ENCODE assay signal across 1 cellular context in the genomic region with DNA sequence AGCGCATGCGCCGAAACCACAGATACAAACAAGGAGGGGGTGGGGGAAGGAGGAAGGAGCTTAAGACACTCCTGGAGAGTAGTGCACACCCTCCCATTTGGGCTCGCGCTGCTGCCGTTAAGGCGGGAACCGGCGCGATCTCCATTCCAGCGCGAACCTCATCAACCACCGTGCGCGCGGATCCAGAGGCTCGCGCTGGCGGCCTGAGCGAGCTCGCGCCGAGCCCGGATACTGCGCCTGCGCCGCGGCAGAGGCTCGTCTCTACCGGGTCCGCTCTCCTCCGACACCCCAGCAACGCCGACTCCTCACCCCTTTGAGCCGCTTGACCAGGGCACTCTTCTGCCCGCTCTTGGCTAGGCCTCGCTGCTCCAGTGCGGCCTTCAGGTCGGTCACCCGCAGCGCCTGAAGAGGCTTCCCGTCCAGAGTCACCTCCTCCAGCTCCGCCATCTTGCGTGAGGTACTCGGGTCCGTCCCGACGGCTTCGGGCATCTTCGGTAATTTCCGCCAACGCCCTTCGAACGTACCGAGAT.
TF ChIP-seq lines count a peak whose summit lies in the region.

A gene with protein sequence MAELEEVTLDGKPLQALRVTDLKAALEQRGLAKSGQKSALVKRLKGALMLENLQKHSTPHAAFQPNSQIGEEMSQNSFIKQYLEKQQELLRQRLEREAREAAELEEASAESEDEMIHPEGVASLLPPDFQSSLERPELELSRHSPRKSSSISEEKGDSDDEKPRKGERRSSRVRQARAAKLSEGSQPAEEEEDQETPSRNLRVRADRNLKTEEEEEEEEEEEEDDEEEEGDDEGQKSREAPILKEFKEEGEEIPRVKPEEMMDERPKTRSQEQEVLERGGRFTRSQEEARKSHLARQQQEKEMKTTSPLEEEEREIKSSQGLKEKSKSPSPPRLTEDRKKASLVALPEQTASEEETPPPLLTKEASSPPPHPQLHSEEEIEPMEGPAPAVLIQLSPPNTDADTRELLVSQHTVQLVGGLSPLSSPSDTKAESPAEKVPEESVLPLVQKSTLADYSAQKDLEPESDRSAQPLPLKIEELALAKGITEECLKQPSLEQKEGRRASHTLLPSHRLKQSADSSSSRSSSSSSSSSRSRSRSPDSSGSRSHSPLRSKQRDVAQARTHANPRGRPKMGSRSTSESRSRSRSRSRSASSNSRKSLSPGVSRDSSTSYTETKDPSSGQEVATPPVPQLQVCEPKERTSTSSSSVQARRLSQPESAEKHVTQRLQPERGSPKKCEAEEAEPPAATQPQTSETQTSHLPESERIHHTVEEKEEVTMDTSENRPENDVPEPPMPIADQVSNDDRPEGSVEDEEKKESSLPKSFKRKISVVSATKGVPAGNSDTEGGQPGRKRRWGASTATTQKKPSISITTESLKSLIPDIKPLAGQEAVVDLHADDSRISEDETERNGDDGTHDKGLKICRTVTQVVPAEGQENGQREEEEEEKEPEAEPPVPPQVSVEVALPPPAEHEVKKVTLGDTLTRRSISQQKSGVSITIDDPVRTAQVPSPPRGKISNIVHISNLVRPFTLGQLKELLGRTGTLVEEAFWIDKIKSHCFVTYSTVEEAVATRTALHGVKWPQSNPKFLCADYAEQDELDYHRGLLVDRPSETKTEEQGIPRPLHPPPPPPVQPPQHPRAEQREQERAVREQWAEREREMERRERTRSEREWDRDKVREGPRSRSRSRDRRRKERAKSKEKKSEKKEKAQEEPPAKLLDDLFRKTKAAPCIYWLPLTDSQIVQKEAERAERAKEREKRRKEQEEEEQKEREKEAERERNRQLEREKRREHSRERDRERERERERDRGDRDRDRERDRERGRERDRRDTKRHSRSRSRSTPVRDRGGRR (minus strand): TSS at position 471 of the 530 bp plus-strand sequence. CDS start 24 bp downstream, at position 447.

TF ChIP-seq in HEK293, 187 proteins besides CTCF, POLR2A, EP300 and RAD21 (continued from another document and continues in another):
- TF ChIP-seq ZEB2 (tag by site-specific recombination; IDR thresholded peaks at IDR 0.05) (peak; percentile 72), ZNF76 (tag by site-specific recombination; IDR thresholded peaks at IDR 0.05; ENCODE audit: borderline replicate concordance, low read depth) (peak; percentile 22; the same call in 1 of the 2 replicates), ZNF433 (tag by site-specific recombination; IDR thresholded peaks at IDR 0.05; ENCODE audit: low read depth) (no peak), ZNF324 (tag by site-specific recombination; IDR thresholded peaks at IDR 0.05) (peak; percentile 91), ZNF776 (tag by site-specific recombination; IDR thresholded peaks at IDR 0.05; ENCODE audit: borderline replicate concordance) (no peak), ZNF560 (tag by site-specific recombination; IDR thresholded peaks at IDR 0.05; ENCODE audit: borderline replicate concordance) (no peak), ZBTB17 (tag by site-specific recombination; IDR thresholded peaks at IDR 0.05) (peak; percentile 71; the same call in 1 of the 2 replicates), ZNF23 (tag by site-specific recombination; IDR thresholded peaks at IDR 0.05; ENCODE audit: borderline replicate concordance) (no peak), ZNF202 (tag by site-specific recombination; IDR thresholded peaks at IDR 0.05; ENCODE audit: borderline replicate concordance) (no peak), GLI4 (tag by site-specific recombination; IDR thresholded peaks at IDR 0.05) (0 out of 2 replicates have a peak, but pooled peaks have one; percentile 50), HOXC10 (CRISPR knock-in tag; IDR thresholded peaks at IDR 0.05) (no peak), OVOL3 (tag by site-specific recombination; IDR thresholded peaks at IDR 0.05) (no peak), ZNF121 (tag by site-specific recombination; IDR thresholded peaks at IDR 0.05) (no peak)
- TF ChIP-seq, protein P1, sequence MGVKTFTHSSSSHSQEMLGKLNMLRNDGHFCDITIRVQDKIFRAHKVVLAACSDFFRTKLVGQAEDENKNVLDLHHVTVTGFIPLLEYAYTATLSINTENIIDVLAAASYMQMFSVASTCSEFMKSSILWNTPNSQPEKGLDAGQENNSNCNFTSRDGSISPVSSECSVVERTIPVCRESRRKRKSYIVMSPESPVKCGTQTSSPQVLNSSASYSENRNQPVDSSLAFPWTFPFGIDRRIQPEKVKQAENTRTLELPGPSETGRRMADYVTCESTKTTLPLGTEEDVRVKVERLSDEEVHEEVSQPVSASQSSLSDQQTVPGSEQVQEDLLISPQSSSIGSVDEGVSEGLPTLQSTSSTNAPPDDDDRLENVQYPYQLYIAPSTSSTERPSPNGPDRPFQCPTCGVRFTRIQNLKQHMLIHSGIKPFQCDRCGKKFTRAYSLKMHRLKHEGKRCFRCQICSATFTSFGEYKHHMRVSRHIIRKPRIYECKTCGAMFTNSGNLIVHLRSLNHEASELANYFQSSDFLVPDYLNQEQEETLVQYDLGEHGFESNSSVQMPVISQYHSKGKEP (tag by site-specific recombination; IDR thresholded peaks at IDR 0.05) = no peak
- TF ChIP-seq, protein P2, sequence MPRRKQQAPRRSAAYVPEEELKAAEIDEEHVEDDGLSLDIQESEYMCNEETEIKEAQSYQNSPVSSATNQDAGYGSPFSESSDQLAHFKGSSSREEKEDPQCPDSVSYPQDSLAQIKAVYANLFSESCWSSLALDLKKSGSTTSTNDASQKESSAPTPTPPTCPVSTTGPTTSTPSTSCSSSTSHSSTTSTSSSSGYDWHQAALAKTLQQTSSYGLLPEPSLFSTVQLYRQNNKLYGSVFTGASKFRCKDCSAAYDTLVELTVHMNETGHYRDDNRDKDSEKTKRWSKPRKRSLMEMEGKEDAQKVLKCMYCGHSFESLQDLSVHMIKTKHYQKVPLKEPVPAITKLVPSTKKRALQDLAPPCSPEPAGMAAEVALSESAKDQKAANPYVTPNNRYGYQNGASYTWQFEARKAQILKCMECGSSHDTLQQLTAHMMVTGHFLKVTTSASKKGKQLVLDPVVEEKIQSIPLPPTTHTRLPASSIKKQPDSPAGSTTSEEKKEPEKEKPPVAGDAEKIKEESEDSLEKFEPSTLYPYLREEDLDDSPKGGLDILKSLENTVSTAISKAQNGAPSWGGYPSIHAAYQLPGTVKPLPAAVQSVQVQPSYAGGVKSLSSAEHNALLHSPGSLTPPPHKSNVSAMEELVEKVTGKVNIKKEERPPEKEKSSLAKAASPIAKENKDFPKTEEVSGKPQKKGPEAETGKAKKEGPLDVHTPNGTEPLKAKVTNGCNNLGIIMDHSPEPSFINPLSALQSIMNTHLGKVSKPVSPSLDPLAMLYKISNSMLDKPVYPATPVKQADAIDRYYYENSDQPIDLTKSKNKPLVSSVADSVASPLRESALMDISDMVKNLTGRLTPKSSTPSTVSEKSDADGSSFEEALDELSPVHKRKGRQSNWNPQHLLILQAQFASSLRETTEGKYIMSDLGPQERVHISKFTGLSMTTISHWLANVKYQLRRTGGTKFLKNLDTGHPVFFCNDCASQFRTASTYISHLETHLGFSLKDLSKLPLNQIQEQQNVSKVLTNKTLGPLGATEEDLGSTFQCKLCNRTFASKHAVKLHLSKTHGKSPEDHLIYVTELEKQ (tag by site-specific recombination; IDR thresholded peaks at IDR 0.05; ENCODE audit: borderline replicate concordance) = no peak
- TF ChIP-seq, protein P3, sequence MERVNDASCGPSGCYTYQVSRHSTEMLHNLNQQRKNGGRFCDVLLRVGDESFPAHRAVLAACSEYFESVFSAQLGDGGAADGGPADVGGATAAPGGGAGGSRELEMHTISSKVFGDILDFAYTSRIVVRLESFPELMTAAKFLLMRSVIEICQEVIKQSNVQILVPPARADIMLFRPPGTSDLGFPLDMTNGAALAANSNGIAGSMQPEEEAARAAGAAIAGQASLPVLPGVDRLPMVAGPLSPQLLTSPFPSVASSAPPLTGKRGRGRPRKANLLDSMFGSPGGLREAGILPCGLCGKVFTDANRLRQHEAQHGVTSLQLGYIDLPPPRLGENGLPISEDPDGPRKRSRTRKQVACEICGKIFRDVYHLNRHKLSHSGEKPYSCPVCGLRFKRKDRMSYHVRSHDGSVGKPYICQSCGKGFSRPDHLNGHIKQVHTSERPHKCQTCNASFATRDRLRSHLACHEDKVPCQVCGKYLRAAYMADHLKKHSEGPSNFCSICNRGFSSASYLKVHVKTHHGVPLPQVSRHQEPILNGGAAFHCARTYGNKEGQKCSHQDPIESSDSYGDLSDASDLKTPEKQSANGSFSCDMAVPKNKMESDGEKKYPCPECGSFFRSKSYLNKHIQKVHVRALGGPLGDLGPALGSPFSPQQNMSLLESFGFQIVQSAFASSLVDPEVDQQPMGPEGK (tag by site-specific recombination; IDR thresholded peaks at IDR 0.05) = peak; percentile 39
- TF ChIP-seq, protein P4, sequence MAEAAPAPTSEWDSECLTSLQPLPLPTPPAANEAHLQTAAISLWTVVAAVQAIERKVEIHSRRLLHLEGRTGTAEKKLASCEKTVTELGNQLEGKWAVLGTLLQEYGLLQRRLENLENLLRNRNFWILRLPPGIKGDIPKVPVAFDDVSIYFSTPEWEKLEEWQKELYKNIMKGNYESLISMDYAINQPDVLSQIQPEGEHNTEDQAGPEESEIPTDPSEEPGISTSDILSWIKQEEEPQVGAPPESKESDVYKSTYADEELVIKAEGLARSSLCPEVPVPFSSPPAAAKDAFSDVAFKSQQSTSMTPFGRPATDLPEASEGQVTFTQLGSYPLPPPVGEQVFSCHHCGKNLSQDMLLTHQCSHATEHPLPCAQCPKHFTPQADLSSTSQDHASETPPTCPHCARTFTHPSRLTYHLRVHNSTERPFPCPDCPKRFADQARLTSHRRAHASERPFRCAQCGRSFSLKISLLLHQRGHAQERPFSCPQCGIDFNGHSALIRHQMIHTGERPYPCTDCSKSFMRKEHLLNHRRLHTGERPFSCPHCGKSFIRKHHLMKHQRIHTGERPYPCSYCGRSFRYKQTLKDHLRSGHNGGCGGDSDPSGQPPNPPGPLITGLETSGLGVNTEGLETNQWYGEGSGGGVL (tag by site-specific recombination; IDR thresholded peaks at IDR 0.05) = no peak; the same call in 1 of the 2 replicates
- TF ChIP-seq, protein P5, sequence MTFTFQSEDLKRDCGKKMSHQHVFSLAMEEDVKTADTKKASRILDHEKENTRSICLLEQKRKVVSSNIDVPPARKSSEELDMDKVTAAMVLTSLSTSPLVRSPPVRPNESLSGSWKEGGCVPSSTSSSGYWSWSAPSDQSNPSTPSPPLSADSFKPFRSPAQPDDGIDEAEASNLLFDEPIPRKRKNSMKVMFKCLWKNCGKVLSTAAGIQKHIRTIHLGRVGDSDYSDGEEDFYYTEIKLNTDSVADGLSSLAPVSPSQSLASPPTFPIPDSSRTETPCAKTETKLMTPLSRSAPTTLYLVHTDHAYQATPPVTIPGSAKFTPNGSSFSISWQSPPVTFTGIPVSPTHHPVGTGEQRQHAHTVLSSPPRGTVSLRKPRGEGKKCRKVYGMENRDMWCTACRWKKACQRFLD (tag by site-specific recombination; IDR thresholded peaks at IDR 0.05) = no peak
- TF ChIP-seq, protein P6, sequence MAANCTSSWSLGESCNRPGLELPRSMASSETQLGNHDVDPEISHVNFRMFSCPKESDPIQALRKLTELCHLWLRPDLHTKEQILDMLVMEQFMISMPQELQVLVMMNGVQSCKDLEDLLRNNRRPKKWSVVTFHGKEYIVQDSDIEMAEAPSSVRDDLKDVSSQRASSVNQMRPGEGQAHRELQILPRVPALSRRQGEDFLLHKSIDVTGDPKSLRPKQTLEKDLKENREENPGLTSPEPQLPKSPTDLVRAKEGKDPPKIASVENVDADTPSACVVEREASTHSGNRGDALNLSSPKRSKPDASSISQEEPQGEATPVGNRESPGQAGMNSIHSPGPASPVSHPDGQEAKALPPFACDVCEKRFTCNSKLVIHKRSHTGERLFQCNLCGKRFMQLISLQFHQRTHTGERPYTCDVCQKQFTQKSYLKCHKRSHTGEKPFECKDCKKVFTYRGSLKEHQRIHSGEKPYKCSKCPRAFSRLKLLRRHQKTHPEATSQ (tag by site-specific recombination; IDR thresholded peaks at IDR 0.05) = peak; percentile 53; the same call in 1 of the 2 replicates
- TF ChIP-seq, protein P7, sequence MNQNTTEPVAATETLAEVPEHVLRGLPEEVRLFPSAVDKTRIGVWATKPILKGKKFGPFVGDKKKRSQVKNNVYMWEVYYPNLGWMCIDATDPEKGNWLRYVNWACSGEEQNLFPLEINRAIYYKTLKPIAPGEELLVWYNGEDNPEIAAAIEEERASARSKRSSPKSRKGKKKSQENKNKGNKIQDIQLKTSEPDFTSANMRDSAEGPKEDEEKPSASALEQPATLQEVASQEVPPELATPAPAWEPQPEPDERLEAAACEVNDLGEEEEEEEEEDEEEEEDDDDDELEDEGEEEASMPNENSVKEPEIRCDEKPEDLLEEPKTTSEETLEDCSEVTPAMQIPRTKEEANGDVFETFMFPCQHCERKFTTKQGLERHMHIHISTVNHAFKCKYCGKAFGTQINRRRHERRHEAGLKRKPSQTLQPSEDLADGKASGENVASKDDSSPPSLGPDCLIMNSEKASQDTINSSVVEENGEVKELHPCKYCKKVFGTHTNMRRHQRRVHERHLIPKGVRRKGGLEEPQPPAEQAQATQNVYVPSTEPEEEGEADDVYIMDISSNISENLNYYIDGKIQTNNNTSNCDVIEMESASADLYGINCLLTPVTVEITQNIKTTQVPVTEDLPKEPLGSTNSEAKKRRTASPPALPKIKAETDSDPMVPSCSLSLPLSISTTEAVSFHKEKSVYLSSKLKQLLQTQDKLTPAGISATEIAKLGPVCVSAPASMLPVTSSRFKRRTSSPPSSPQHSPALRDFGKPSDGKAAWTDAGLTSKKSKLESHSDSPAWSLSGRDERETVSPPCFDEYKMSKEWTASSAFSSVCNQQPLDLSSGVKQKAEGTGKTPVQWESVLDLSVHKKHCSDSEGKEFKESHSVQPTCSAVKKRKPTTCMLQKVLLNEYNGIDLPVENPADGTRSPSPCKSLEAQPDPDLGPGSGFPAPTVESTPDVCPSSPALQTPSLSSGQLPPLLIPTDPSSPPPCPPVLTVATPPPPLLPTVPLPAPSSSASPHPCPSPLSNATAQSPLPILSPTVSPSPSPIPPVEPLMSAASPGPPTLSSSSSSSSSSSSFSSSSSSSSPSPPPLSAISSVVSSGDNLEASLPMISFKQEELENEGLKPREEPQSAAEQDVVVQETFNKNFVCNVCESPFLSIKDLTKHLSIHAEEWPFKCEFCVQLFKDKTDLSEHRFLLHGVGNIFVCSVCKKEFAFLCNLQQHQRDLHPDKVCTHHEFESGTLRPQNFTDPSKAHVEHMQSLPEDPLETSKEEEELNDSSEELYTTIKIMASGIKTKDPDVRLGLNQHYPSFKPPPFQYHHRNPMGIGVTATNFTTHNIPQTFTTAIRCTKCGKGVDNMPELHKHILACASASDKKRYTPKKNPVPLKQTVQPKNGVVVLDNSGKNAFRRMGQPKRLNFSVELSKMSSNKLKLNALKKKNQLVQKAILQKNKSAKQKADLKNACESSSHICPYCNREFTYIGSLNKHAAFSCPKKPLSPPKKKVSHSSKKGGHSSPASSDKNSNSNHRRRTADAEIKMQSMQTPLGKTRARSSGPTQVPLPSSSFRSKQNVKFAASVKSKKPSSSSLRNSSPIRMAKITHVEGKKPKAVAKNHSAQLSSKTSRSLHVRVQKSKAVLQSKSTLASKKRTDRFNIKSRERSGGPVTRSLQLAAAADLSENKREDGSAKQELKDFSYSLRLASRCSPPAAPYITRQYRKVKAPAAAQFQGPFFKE (tag by site-specific recombination; IDR thresholded peaks at IDR 0.05; ENCODE audit: borderline replicate concordance) = no peak
- TF ChIP-seq, protein P8, sequence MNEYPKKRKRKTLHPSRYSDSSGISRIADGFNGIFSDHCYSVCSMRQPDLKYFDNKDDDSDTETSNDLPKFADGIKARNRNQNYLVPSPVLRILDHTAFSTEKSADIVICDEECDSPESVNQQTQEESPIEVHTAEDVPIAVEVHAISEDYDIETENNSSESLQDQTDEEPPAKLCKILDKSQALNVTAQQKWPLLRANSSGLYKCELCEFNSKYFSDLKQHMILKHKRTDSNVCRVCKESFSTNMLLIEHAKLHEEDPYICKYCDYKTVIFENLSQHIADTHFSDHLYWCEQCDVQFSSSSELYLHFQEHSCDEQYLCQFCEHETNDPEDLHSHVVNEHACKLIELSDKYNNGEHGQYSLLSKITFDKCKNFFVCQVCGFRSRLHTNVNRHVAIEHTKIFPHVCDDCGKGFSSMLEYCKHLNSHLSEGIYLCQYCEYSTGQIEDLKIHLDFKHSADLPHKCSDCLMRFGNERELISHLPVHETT (tag by site-specific recombination; IDR thresholded peaks at IDR 0.05) = no peak
